In genomic region chr17:62064791-62065563, GRCh38 we compare ENCODE assay signal across 7 cellular contexts.
A peak's percentile ranks its signal among the peaks of the same experiment; 100 is the strongest.
DNase-seq lines count a peak whose midpoint lies in the region; ATAC-seq and TF ChIP-seq lines count a peak whose summit lies in the region.

Gene MED13 (minus strand): TSS chr17:62065278. CDS start chr17:62065205, 73 bp downstream.

- H3K27ac ChIP-seq in RWPE2 (ENCODE audit: poor library complexity, severe bottlenecking) (peak within 1 kb of the TSS; percentile 77), subcutaneous abdominal adipose tissue (ENCODE audit: low read depth, low read length) (peak within 1 kb of the TSS; percentile 98)

- H3K36me3 ChIP-seq in RWPE2 (ENCODE audit: low read depth): peaks cover 36% of the 10 kb centered on the region
- H3K36me3 ChIP-seq in neuron (ENCODE audit: insufficient read depth, low read length): peaks cover 21% of the 10 kb centered on the region
- peaks cover 0 to 6% (median 4%) of the 10 kb centered on the region in 5 donors for H3K36me3 ChIP-seq in subcutaneous abdominal adipose tissue (ENCODE audit: control insufficient read depth in 5 of 5, insufficient read depth in 5 of 5, low read length in 5 of 5)

- peak; percentile 12 for TF ChIP-seq POLR2A in GM18505 (IDR thresholded peaks at IDR 0.05; ENCODE audit: borderline replicate concordance, extremely low read depth, insufficient read depth, insufficient read length)

- ATAC-seq in GM18505 (IDR thresholded peaks at IDR 0.05; ENCODE audit: unreplicated experiment) (peak; percentile 29), HG03045 (IDR thresholded peaks at IDR 0.05; ENCODE audit: unreplicated experiment) (peak; percentile 28), RWPE2 (ENCODE audit: low read depth) (peak; percentile 41)

- peak within 1 kb of the TSS; percentile 99 to 100 (median 100) for H3K9ac ChIP-seq in subcutaneous abdominal adipose tissue (ENCODE audit: low read length in 5 of 5)

- peaks cover 23% of the 10 kb centered on the region for H3K4me1 ChIP-seq in RWPE2 (ENCODE audit: insufficient read depth, poor library complexity, severe bottlenecking)
- H3K4me1 ChIP-seq in neuron (ENCODE audit: insufficient read depth, low read length): peaks cover 27% of the 10 kb centered on the region
- peaks cover 0 to 33% (median 31%) of the 10 kb centered on the region in 5 donors for H3K4me1 ChIP-seq in subcutaneous abdominal adipose tissue (ENCODE audit: control insufficient read depth in 5 of 5, insufficient read depth in 5 of 5, low read length in 5 of 5)

- no peaks in the 10 kb centered on the region for H3K9me3 ChIP-seq in RWPE2 (ENCODE audit: severe bottlenecking)
- H3K9me3 ChIP-seq in neuron (ENCODE audit: low read length): no peaks in the 10 kb centered on the region
- H3K9me3 ChIP-seq in subcutaneous abdominal adipose tissue (ENCODE audit: control insufficient read depth in 5 of 5, low read length in 5 of 5): no peaks in the 10 kb centered on the region

- TF ChIP-seq CTCF in RWPE2 (IDR thresholded peaks at IDR 0.05; ENCODE audit: poor library complexity, severe bottlenecking): no peak

- H3K27me3 ChIP-seq in RWPE2 (ENCODE audit: insufficient read depth, poor library complexity, severe bottlenecking): no peaks in the 10 kb centered on the region
- no peaks in the 10 kb centered on the region for H3K27me3 ChIP-seq in neuron (ENCODE audit: insufficient read depth, low read length)
- no peaks in the 10 kb centered on the region for H3K27me3 ChIP-seq in subcutaneous abdominal adipose tissue (ENCODE audit: control insufficient read depth in 5 of 5, insufficient read depth in 4 of 5, low read length in 5 of 5)

- peak within 1 kb of the TSS; percentile 93 for H3K4me3 ChIP-seq in RWPE2 (ENCODE audit: severe bottlenecking)
- H3K4me3 ChIP-seq in neuron (ENCODE audit: low read length): peak within 1 kb of the TSS; percentile 92
- peak within 1 kb of the TSS; percentile 87 to 99 (median 98) for H3K4me3 ChIP-seq in subcutaneous abdominal adipose tissue (ENCODE audit: low read depth in 1 of 5, low read length in 5 of 5)

- H2AFZ ChIP-seq in neuron (ENCODE audit: low read depth, low read length): peak within 1 kb of the TSS; percentile 55

- DNase-seq in RWPE2 (ENCODE audit: low spot score) (peak; percentile 66), foreskin melanocyte (peak; percentile 27)
- peak; percentile 43 for DNase-seq in activated gamma-delta T cell treated with anti-CD3 and anti-CD28 coated beads, Interleukin-2, amount 50 U/mL, for 16 hours (ENCODE audit: low read depth)

Comparison
In these comparisons a context has a peak if more than half of its experiments do, and no peak if none do; other contexts are left out.
1. Peak in every context shown above with its lines: DNase-seq, ATAC-seq, H3K4me3 ChIP-seq and H3K27ac ChIP-seq.